Comparison of ENCODE assay signal across 8 cellular contexts in the genomic region with DNA sequence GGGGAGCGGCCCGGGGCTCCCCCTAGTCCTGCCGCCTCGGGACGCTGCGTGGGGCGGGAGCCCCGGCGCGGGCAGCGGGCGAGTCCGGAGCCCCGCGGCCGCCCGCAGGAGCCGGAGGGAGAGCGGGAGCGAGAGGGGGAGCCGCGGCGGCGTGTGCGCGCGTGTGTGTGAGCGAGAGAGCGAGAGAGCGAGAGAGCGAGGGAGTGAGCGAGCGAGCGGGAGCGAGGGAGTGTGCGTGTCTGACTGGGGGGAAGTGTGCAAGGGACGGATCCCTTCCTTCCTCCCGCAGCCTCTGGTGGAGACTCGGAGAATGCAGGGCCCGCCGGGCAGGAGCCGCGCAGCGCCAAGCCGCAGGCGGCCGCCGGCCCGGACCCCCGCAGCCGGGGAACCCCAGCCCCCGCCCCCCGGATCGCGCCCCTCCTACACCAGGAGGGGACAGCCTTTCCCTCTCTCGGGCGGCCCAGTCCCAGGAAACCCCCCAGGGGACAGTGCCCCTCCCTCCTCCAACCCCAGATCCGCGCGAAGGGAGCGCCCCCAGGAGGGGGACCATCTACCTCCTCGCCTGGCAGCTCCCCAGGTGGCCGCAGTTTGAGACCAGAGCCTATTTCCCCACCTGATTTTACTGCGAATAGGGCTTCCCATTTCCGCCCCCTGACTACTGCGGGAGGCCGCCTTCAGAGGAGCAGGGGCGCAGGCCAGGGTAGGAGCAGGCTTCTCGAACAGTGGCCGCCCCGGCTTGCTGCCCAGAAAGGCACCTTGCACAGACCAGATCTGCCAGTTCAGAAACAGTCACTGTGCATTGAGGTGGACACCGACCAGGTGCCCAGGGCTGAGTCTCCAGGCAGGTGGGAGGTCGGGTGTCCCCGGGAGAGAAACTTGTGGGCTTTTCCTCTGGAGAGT. TPM values are rescaled to one million over a fixed set of nuclear protein-coding genes. Genes with fewer than 3 reads are reported as not detected.
DNase-seq lines count a peak whose midpoint lies in the region; ATAC-seq and TF ChIP-seq lines count a peak whose summit lies in the region.

A gene with protein sequence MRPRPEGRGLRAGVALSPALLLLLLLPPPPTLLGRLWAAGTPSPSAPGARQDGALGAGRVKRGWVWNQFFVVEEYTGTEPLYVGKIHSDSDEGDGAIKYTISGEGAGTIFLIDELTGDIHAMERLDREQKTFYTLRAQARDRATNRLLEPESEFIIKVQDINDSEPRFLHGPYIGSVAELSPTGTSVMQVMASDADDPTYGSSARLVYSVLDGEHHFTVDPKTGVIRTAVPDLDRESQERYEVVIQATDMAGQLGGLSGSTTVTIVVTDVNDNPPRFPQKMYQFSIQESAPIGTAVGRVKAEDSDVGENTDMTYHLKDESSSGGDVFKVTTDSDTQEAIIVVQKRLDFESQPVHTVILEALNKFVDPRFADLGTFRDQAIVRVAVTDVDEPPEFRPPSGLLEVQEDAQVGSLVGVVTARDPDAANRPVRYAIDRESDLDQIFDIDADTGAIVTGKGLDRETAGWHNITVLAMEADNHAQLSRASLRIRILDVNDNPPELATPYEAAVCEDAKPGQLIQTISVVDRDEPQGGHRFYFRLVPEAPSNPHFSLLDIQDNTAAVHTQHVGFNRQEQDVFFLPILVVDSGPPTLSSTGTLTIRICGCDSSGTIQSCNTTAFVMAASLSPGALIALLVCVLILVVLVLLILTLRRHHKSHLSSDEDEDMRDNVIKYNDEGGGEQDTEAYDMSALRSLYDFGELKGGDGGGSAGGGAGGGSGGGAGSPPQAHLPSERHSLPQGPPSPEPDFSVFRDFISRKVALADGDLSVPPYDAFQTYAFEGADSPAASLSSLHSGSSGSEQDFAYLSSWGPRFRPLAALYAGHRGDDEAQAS (minus strand): TSS at position 241 of the 900 bp plus-strand sequence. CDS start 57,204 bp downstream, outside the sequence.

- H3K27me3 Mint-ChIP-seq in brain, result peaks cover 93% of the 10 kb centered on the region

- H3K36me3 ChIP-seq in DOHH2 (ENCODE audit: control insufficient read depth, low read length) (no peaks in the 10 kb centered on the region), MG63 (no peaks in the 10 kb centered on the region), iPS-15b (ENCODE audit: control insufficient read depth, insufficient read depth, low read length) (no peaks in the 10 kb centered on the region), skeletal muscle tissue (ENCODE audit: control insufficient read depth in 3 of 3, insufficient read depth in 3 of 3, low read length in 3 of 3) (no peaks in the 10 kb centered on the region)

- H3K27ac Mint-ChIP-seq in brain, result peak within 1 kb of the TSS in 1 of 5 experiments; percentile 58

- H3F3A ChIP-seq in DOHH2 (ENCODE audit: control insufficient read depth, insufficient read depth), result no peaks in the 10 kb centered on the region

- no peaks in the 10 kb centered on the region for H3K79me2 ChIP-seq in DOHH2 (ENCODE audit: control insufficient read depth, low read length)

- H3K27ac ChIP-seq in DOHH2 (ENCODE audit: low read depth, low read length) (no peak within 1 kb of the TSS), skeletal muscle tissue (ENCODE audit: low read depth, low read length) (no peak within 1 kb of the TSS)

- H3K4me1 ChIP-seq in DOHH2 (ENCODE audit: control insufficient read depth, low read length), result no peaks in the 10 kb centered on the region
- H3K4me1 ChIP-seq in iPS-15b (ENCODE audit: control insufficient read depth, insufficient read depth, low read length), result peaks cover 4% of the 10 kb centered on the region
- peaks cover 0 to 4% (median 4%) of the 10 kb centered on the region in 3 donors for H3K4me1 ChIP-seq in skeletal muscle tissue (ENCODE audit: control insufficient read depth in 3 of 3, insufficient read depth in 3 of 3, low read length in 3 of 3)

- no peaks in the 10 kb centered on the region for H3K9me2 ChIP-seq in DOHH2 (replicated peaks; ENCODE audit: control insufficient read depth, low read length)

- peaks cover 0 to 6% (median 0%) of the 10 kb centered on the region in 5 experiments for H3K9me3 Mint-ChIP-seq in brain

- H3K9me3 ChIP-seq in DOHH2 (ENCODE audit: control insufficient read depth, insufficient read depth, low read length) (no peaks in the 10 kb centered on the region), MG63 (no peaks in the 10 kb centered on the region), iPS-15b (ENCODE audit: control insufficient read depth, insufficient read depth, low read length) (no peaks in the 10 kb centered on the region), skeletal muscle tissue (ENCODE audit: control insufficient read depth in 3 of 3, low read length in 3 of 3) (no peaks in the 10 kb centered on the region)

- no peaks in the 10 kb centered on the region for H4K20me1 ChIP-seq in DOHH2 (ENCODE audit: control insufficient read depth, insufficient read depth, low read depth, low read length)

- TF ChIP-seq CTCF in DOHH2 (IDR thresholded peaks at IDR 0.05; ENCODE audit: low read depth, low read length, poor library complexity, severe bottlenecking) (no peak), brain (conservative IDR thresholded peaks at IDR 0.05) (peak in 1 of 2 experiments; percentile 72)

- H3K9ac ChIP-seq in iPS-15b (ENCODE audit: low read depth, low read length) (no peak within 1 kb of the TSS), skeletal muscle tissue (ENCODE audit: low read depth in 1 of 3, low read length in 3 of 3) (no peak within 1 kb of the TSS)

- H3K27me3 ChIP-seq in DOHH2 (ENCODE audit: control insufficient read depth, low read length) (peaks cover 55% of the 10 kb centered on the region), MG63 (peaks cover 72% of the 10 kb centered on the region), iPS-15b (ENCODE audit: control insufficient read depth, insufficient read depth, low read length) (peaks cover 77% of the 10 kb centered on the region), skeletal muscle tissue (ENCODE audit: control insufficient read depth in 3 of 3, insufficient read depth in 3 of 3, low read length in 3 of 3) (peaks cover 69 to 84% (median 83%) of the 10 kb centered on the region in 3 donors)

- H3K4me3 ChIP-seq in DOHH2 (ENCODE audit: low read length), result no peak within 1 kb of the TSS
- no peak within 1 kb of the TSS; the same call in 1 of the 2 replicates for H3K4me3 ChIP-seq in MG63
- peak within 1 kb of the TSS; percentile 64 for H3K4me3 ChIP-seq in iPS-15b (ENCODE audit: low read depth, low read length)
- peak within 1 kb of the TSS; percentile 43 to 63 (median 57) for H3K4me3 ChIP-seq in skeletal muscle tissue (ENCODE audit: low read length in 3 of 3)

- DNase-seq in MG63 (peak; percentile 53), SW480 (ENCODE audit: low spot score) (peak; percentile 34)

- no peaks in the 10 kb centered on the region for H3K36me3 Mint-ChIP-seq in brain

- peak within 1 kb of the TSS; percentile 14; the same call in 1 of the 2 replicates for H3K4me2 ChIP-seq in DOHH2 (ENCODE audit: low read length)

- ATAC-seq in GM21390 (IDR thresholded peaks at IDR 0.05; ENCODE audit: unreplicated experiment) (no peak), HG02884 (IDR thresholded peaks at IDR 0.05; ENCODE audit: unreplicated experiment) (no peak)

- peak within 1 kb of the TSS; percentile 79 to 84 (median 83) for H3K4me3 Mint-ChIP-seq in brain

- peaks cover 43% of the 10 kb centered on the region for H3K4me1 Mint-ChIP-seq in brain

RNA-seq across cellular contexts. Expression of the gene that starts here (rescaled TPM):
- total RNA-seq in MG63 (2014; rRNA removed; shearing (Covaris generic); ENCODE audit: low replicate concordance), result not detected in 2 replicates
- 5.6 TPM for polyA plus RNA-seq in brain (ENCODE audit: insufficient read depth, low read depth, low replicate concordance)
- total RNA-seq in skeletal muscle tissue, result 0.52 TPM

Comparison
In these comparisons a context has a peak if more than half of its experiments do, and no peak if none do; other contexts are left out.
1. Peak in DNase-seq in MG63; RNA of the gene not detected or under 1 TPM.
2. H3K4me3 ChIP-seq: peak in iPS-15b (single experiment) and skeletal muscle tissue (3 of 3); none in DOHH2 (single experiment) and MG63 (single experiment).